ENCODE assay signal across 8 cellular contexts in genomic region chr2:27370816-27371620, GRCh38. TPM values are rescaled to one million over a fixed set of nuclear protein-coding genes. Genes with fewer than 3 reads are reported as not detected.
DNase-seq lines count a peak whose midpoint lies in the region; ATAC-seq and TF ChIP-seq lines count a peak whose summit lies in the region.

No MANE protein-coding gene starts in this region.

- no peak for DNase-seq in AG04449 (ENCODE audit: low read depth, low spot score)
- no peak for DNase-seq in NT2/D1 (ENCODE audit: low read depth, low spot score)
- peak; percentile 39 for DNase-seq in left ventricle myocardium inferior
- DNase-seq in NCI-H446 treated with DMSO at 0.1 percent for 48 hours (lab: John Stamatoyannopoulos, UW) = no peak

- peak overlapping the region; percentile 97 for H3K27ac ChIP-seq in left ventricle myocardium inferior (replicated peaks)
- peak overlapping the region; percentile 86 for H3K27ac ChIP-seq in rectal smooth muscle tissue (ENCODE audit: low read depth, low read length)

- H3K27me3 Mint-ChIP-seq in activated naive CD8-positive, alpha-beta T cell = no peaks in the 10 kb centered on the region

- H3K9me3 ChIP-seq in NT2/D1 (ENCODE audit: insufficient read depth, low read length) = no peaks in the 10 kb centered on the region
- H3K9me3 ChIP-seq in left ventricle myocardium inferior (replicated peaks) = no peaks in the 10 kb centered on the region

- H3K9me3 Mint-ChIP-seq in activated naive CD8-positive, alpha-beta T cell (ENCODE audit: low read depth) = no peaks in the 10 kb centered on the region

- H3K27me3 ChIP-seq in NT2/D1 (ENCODE audit: insufficient read depth, insufficient read length) (no peaks in the 10 kb centered on the region), left ventricle myocardium inferior (ENCODE audit: low read depth) (no peaks in the 10 kb centered on the region), rectal smooth muscle tissue (ENCODE audit: control insufficient read depth, insufficient read depth, low read length) (no peaks in the 10 kb centered on the region)

- peak overlapping the region; percentile 99 for H3K27ac Mint-ChIP-seq in activated naive CD8-positive, alpha-beta T cell

- CTCF ChIA-PET in AG04449 (lab: Yijun Ruan, JAX) = interaction anchor here (0.6 to 2.8 kb wide), 10 partner anchors 8 to 313 kb away, joined by 3 to 16 read pairs (median 4); partner anchors contain the start of gene ZNF513

- peak overlapping the region; percentile 100 for H3K4me3 Mint-ChIP-seq in activated naive CD8-positive, alpha-beta T cell

- H3K4me1 ChIP-seq in NT2/D1 (ENCODE audit: insufficient read depth, insufficient read length) = peaks cover 5% of the 10 kb centered on the region
- peaks cover 47% of the 10 kb centered on the region for H3K4me1 ChIP-seq in left ventricle myocardium inferior
- H3K4me1 ChIP-seq in rectal smooth muscle tissue (ENCODE audit: control insufficient read depth, insufficient read depth, low read length) = peaks cover 15% of the 10 kb centered on the region

- POLR2A ChIA-PET in AG04449 (lab: Yijun Ruan, JAX) = interaction anchor here (1.4 to 3.2 kb wide), 3 partner anchors 8 to 58 kb away, joined by 5 to 32 read pairs (median 7); partner anchors contain the start of genes GTF3C2 and ZNF513

- TF ChIP-seq CTCF in AG04449 (IDR thresholded peaks at IDR 0.05; ENCODE audit: insufficient read depth, low read length, missing control alignments) (no peak), left ventricle myocardium inferior (IDR thresholded peaks at IDR 0.05; ENCODE audit: borderline replicate concordance) (no peak)

- H3K9ac ChIP-seq in NT2/D1 (ENCODE audit: insufficient read length, low read depth) = peak overlapping the region; percentile 93
- peak overlapping the region; percentile 50 for H3K9ac ChIP-seq in rectal smooth muscle tissue (ENCODE audit: low read length)

- peak; percentile 30 for ATAC-seq in GM18511 (IDR thresholded peaks at IDR 0.05; ENCODE audit: unreplicated experiment)
- ATAC-seq in HG02938 (IDR thresholded peaks at IDR 0.05; ENCODE audit: unreplicated experiment) = peak; percentile 23

- H3K36me3 Mint-ChIP-seq in activated naive CD8-positive, alpha-beta T cell = peaks cover 17% of the 10 kb centered on the region

- intact Hi-C loops in left ventricle myocardium inferior (cut with micrococcal nuclease) = no loop called here

- peak overlapping the region; percentile 94 for H3K4me3 ChIP-seq in AG04449 (ENCODE audit: low read depth, low read length)
- H3K4me3 ChIP-seq in NT2/D1 (ENCODE audit: insufficient read length, low read depth) = peak overlapping the region; percentile 99
- peak overlapping the region; percentile 89 for H3K4me3 ChIP-seq in left ventricle myocardium inferior
- H3K4me3 ChIP-seq in rectal smooth muscle tissue (ENCODE audit: low read length) = peak overlapping the region; percentile 93

- H3K4me1 Mint-ChIP-seq in activated naive CD8-positive, alpha-beta T cell (ENCODE audit: low read depth) = peaks cover 38% of the 10 kb centered on the region

- H3K36me3 ChIP-seq in NT2/D1 (ENCODE audit: insufficient read depth, insufficient read length, low read length) = peaks cover 71% of the 10 kb centered on the region
- H3K36me3 ChIP-seq in left ventricle myocardium inferior = peaks cover 64% of the 10 kb centered on the region
- peaks cover 36% of the 10 kb centered on the region for H3K36me3 ChIP-seq in rectal smooth muscle tissue (ENCODE audit: control insufficient read depth, insufficient read depth, low read length)

RNA-seq across cellular contexts. Expression of gene SNX17, which starts 0.6 kb away (rescaled TPM):
- total RNA-seq in left ventricle myocardium inferior = 58.9 TPM

RNA-seq across cellular contexts. Expression of gene EIF2B4, which starts 0.9 kb away (rescaled TPM):
- total RNA-seq in left ventricle myocardium inferior = 34.1 TPM

RNA-seq across cellular contexts. Expression of gene ZNF513, which starts 9.5 kb away (rescaled TPM):
- 6.7 TPM for total RNA-seq in left ventricle myocardium inferior

RNA-seq across cellular contexts. Expression of gene GTF3C2, which starts 14.5 kb away (rescaled TPM):
- total RNA-seq in left ventricle myocardium inferior = 16.2 TPM

RNA-seq across cellular contexts. Expression of gene PPM1G, which starts 38.4 kb away (rescaled TPM):
- total RNA-seq in left ventricle myocardium inferior = 34.4 TPM
